15 cellular contexts compared by ENCODE assay signal in the genomic region with DNA sequence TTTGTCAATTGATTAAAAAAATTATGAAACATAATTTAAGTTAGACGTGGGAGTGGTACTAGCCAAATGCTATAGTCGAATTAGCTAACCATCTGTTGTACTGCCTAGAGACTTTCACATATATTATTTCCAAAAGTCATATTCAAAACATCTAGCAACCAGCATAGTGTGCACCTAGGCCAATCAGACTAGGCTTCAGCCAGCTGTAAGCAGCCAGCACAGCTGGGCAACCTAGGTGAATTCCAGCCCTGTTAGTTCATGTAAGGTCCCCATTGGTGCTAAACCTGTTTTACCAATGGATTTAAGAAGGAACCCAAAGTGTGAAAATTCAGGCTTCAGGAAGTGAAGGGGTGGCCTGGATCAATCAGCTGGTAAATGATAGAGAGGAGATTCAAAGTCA.
DNase-seq lines count a peak whose midpoint lies in the region; ATAC-seq lines count a peak whose summit lies in the region.
"Had no signal": no experiment of that assay in that cellular context is flagged by ENCODE, and none has a peak within 500 bp of the region (broad histone marks: within the 10 kb centered on the region; RNA-seq: fewer than 3 reads in every experiment).

No MANE protein-coding gene starts in this region.

- no peaks in the 10 kb centered on the region for H3K9me3 Mint-ChIP-seq in T-helper 2 cell treated with Interferon-gamma antibody and Interleukin-4, amounts not matched to agents 5 μg/mL and 100 μg/mL, for 36 hours
- H3K9me3 Mint-ChIP-seq in naive thymus-derived CD4-positive, alpha-beta T cell, result peaks cover 0 to 4% (median 0%) of the 10 kb centered on the region in 11 donors

- peaks cover 0 to 7% of the 10 kb centered on the region in 2 donors for H3K4me1 ChIP-seq in naive thymus-derived CD4-positive, alpha-beta T cell (ENCODE audit: control insufficient read depth in 2 of 2, insufficient read depth in 2 of 2, low read length in 2 of 2)

- peaks cover 37% of the 10 kb centered on the region for H3K4me1 Mint-ChIP-seq in T-helper 2 cell treated with Interferon-gamma antibody and Interleukin-4, amounts not matched to agents 5 μg/mL and 100 μg/mL, for 36 hours (ENCODE audit: low read depth)
- peaks cover 31 to 77% (median 66%) of the 10 kb centered on the region in 7 donors for H3K4me1 Mint-ChIP-seq in naive thymus-derived CD4-positive, alpha-beta T cell

- CTCF ChIA-PET in naive thymus-derived CD4-positive, alpha-beta T cell (lab: Charles Lee), result interaction anchor here (1.3 kb wide), 1 partner anchor 11 kb away, joined by 5 read pairs; no protein-coding TSS in a partner anchor

- no peak overlapping the region for H3K4me3 ChIP-seq in naive thymus-derived CD4-positive, alpha-beta T cell (ENCODE audit: low read length)
- H3K4me3 ChIP-seq in MG63, result no peak overlapping the region
- H3K4me3 ChIP-seq: esophagus squamous epithelium, spleen, transverse colon had no signal

- H3K9me3 ChIP-seq in naive thymus-derived CD4-positive, alpha-beta T cell (ENCODE audit: control insufficient read depth in 2 of 3, low read length in 3 of 3), result no peaks in the 10 kb centered on the region
- H3K9me3 ChIP-seq in MG63, result 0 out of 2 replicates have a peak, but pooled peaks cover 3% of the 10 kb centered on the region
- H3K9me3 ChIP-seq: esophagus squamous epithelium, spleen, transverse colon had no signal

- POLR2A ChIA-PET in naive thymus-derived CD4-positive, alpha-beta T cell (lab: Charles Lee), result interaction anchor here (0.7 to 1.7 kb wide), 9 partner anchors 10 to 74 kb away, joined by 3 to 7 read pairs (median 5); no protein-coding TSS in a partner anchor

- H3K36me3 Mint-ChIP-seq in T-helper 2 cell treated with Interferon-gamma antibody and Interleukin-4, amounts not matched to agents 5 μg/mL and 100 μg/mL, for 36 hours (ENCODE audit: low read depth), result peaks cover 46% of the 10 kb centered on the region
- H3K36me3 Mint-ChIP-seq in naive thymus-derived CD4-positive, alpha-beta T cell, result peaks cover 0 to 41% (median 18%) of the 10 kb centered on the region in 5 donors

- no peak overlapping the region for H3K4me3 Mint-ChIP-seq in T-helper 2 cell treated with Interferon-gamma antibody and Interleukin-4, amounts not matched to agents 5 μg/mL and 100 μg/mL, for 36 hours
- peak overlapping the region in 1 of 10 donors; percentile 23 for H3K4me3 Mint-ChIP-seq in naive thymus-derived CD4-positive, alpha-beta T cell

- H3K27ac ChIP-seq in naive thymus-derived CD4-positive, alpha-beta T cell (ENCODE audit: low read depth, low read length), result peak overlapping the region; percentile 19
- H3K27ac ChIP-seq: 22Rv1, esophagus squamous epithelium, HL-60, transverse colon had no signal

- H3K27me3 ChIP-seq in naive thymus-derived CD4-positive, alpha-beta T cell (ENCODE audit: control insufficient read depth in 2 of 2, insufficient read depth in 2 of 2, low read length in 2 of 2), result no peaks in the 10 kb centered on the region
- no peaks in the 10 kb centered on the region for H3K27me3 ChIP-seq in MG63
- H3K27me3 ChIP-seq: esophagus squamous epithelium, spleen, transverse colon had no signal

- no peak for DNase-seq in T-helper 2 cell treated with Interferon-gamma antibody and Interleukin-4, amounts not matched to agents 5 μg/mL and 100 μg/mL, for 36 hours (ENCODE audit: low spot score)
- DNase-seq in T-helper 2 cell (no peak), NCI-H1092 treated with DMSO at 0.1 percent for 48 hours (lab: John Stamatoyannopoulos, UW) (no peak), MG63 (no peak), NOMO-1 treated with DMSO at 0.1 percent for 48 hours (lab: John Stamatoyannopoulos, UW; ENCODE audit: unreplicated experiment) (no peak)
- DNase-seq in naive thymus-derived CD4-positive, alpha-beta T cell, result no peak
- DNase-seq: activated gamma-delta T cell treated with Interleukin-2 at 50 U/mL for 16 hours, Calu3, esophagus squamous epithelium, spleen, transverse colon had no signal

- intact Hi-C loops in naive thymus-derived CD4-positive, alpha-beta T cell (cut with micrococcal nuclease), result loop anchor here (1.0 to 2.0 kb wide), 3 partner anchors 9 to 14 kb away; no protein-coding TSS in a partner anchor

- H3K27ac Mint-ChIP-seq in T-helper 2 cell treated with Interferon-gamma antibody and Interleukin-4, amounts not matched to agents 5 μg/mL and 100 μg/mL, for 36 hours, result peak overlapping the region; percentile 14
- peak overlapping the region in 8 of 9 donors; percentile 7 to 89 (median 63) for H3K27ac Mint-ChIP-seq in naive thymus-derived CD4-positive, alpha-beta T cell

- ATAC-seq in GM19023 (IDR thresholded peaks at IDR 0.05; ENCODE audit: unreplicated experiment) (peak; percentile 67), HG03045 (IDR thresholded peaks at IDR 0.05; ENCODE audit: unreplicated experiment) (peak; percentile 69)
- ATAC-seq in naive thymus-derived CD4-positive, alpha-beta T cell, result peak; percentile 37

- H3K27me3 Mint-ChIP-seq in T-helper 2 cell treated with Interferon-gamma antibody and Interleukin-4, amounts not matched to agents 5 μg/mL and 100 μg/mL, for 36 hours (ENCODE audit: low read depth), result no peaks in the 10 kb centered on the region
- H3K27me3 Mint-ChIP-seq in naive thymus-derived CD4-positive, alpha-beta T cell, result no peaks in the 10 kb centered on the region

- no peaks in the 10 kb centered on the region for H3K36me3 ChIP-seq in naive thymus-derived CD4-positive, alpha-beta T cell (ENCODE audit: control insufficient read depth in 2 of 3, insufficient read depth in 3 of 3, low read length in 3 of 3)
- H3K36me3 ChIP-seq in MG63, result no peaks in the 10 kb centered on the region
- H3K36me3 ChIP-seq: esophagus squamous epithelium, transverse colon had no signal
